Comparison of ENCODE assay signal across 9 cellular contexts in genomic region chr15:29820802-29821160, GRCh38. TPM values are rescaled to one million over a fixed set of nuclear protein-coding genes. Genes with fewer than 3 reads are reported as not detected.
A peak's percentile ranks its signal among the peaks of the same experiment; 100 is the strongest.
DNase-seq lines count a peak whose midpoint lies in the region; ATAC-seq and TF ChIP-seq lines count a peak whose summit lies in the region.
"Had no signal": no experiment of that assay in that cellular context is flagged by ENCODE, and none has a peak within 500 bp of the region (broad histone marks: within the 10 kb centered on the region; RNA-seq: fewer than 3 reads in every experiment).

No MANE protein-coding gene starts in this region.

- TF ChIP-seq CTCF in 22Rv1 (IDR thresholded peaks at IDR 0.05) (no peak), nephron (IDR thresholded peaks at IDR 0.05; ENCODE audit: unreplicated experiment in 3 of 3) (no peak)

- DNase-seq in NCI-H69 (lab: John Stamatoyannopoulos, UW) (peak; percentile 29), epithelial cell of prostate (ENCODE audit: low read depth, low spot score) (no peak), activated T-cell treated with anti-CD3 and anti-CD28 coated beads for 4 hours (no peak), SKM-1 (lab: John Stamatoyannopoulos, UW; ENCODE audit: unreplicated experiment) (no peak), SK-N-DZ (ENCODE audit: low spot score) (no peak)

- no peaks in the 10 kb centered on the region for H3K27me3 Mint-ChIP-seq in nephron (ENCODE audit: low read depth)

- peaks cover 23% of the 10 kb centered on the region for H3K36me3 Mint-ChIP-seq in nephron (ENCODE audit: low read depth)

- no peak for ATAC-seq in HG02840 (IDR thresholded peaks at IDR 0.05; ENCODE audit: low FRiP score, unreplicated experiment)

- peaks cover 5% of the 10 kb centered on the region for H3K9me3 Mint-ChIP-seq in nephron

- H3K4me3 Mint-ChIP-seq in nephron = peak overlapping the region; percentile 92 to 98 (median 98)

- H3K27ac Mint-ChIP-seq in nephron = peak overlapping the region; percentile 87 to 98 (median 97)
- H3K27ac Mint-ChIP-seq: CD4-positive, alpha-beta T cell had no signal

- peaks cover 41% of the 10 kb centered on the region for H3K4me1 Mint-ChIP-seq in nephron

- peak overlapping the region; percentile 93; the same call in 1 of the 2 replicates for H3K27ac ChIP-seq in 22Rv1
- peak overlapping the region; percentile 97 for H3K27ac ChIP-seq in epithelial cell of prostate

RNA-seq across cellular contexts. Expression of gene TJP1, which starts 1.5 kb away (rescaled TPM):
- 11.2 and 12.7 TPM in 2 replicates for polyA plus RNA-seq in SK-N-DZ (2014; cell fraction: cytosol; rRNA removed)
- polyA plus RNA-seq in SK-N-DZ (2014; cell fraction: nucleus; rRNA removed) = 8.0 and 10.0 TPM in 2 replicates
